Comparison of ENCODE assay signal across 35 cellular contexts in genomic region chr14:23131482-23131881, GRCh38. TPM values are rescaled to one million over a fixed set of nuclear protein-coding genes. Genes with fewer than 3 reads are reported as not detected.
"Had no signal": no experiment of that assay in that cellular context is flagged by ENCODE, and none has a peak within 500 bp of the region (broad histone marks: within the 10 kb centered on the region; RNA-seq: fewer than 3 reads in every experiment).

No MANE protein-coding gene starts in this region.

- H3K4me1 ChIP-seq: ascending aorta, right lobe of liver had no signal

- H3K27ac ChIP-seq: ascending aorta, coronary artery, heart left ventricle, right lobe of liver, tibial nerve had no signal

- ATAC-seq: effector memory CD8-positive, alpha-beta T cell; naive thymus-derived CD8-positive, alpha-beta T cell; WTC11 had no signal

- H3K36me3 Mint-ChIP-seq: brain, immature natural killer cell, memory B cell had no signal

- DNase-seq: activated CD4-positive, alpha-beta memory T cell treated with anti-CD3 and anti-CD28 coated beads, Interleukin-2, amount 10 ng/mL, durations not matched to agents 7 days and 5 days; activated CD4-positive, alpha-beta T cell treated with anti-CD3 and anti-CD28 coated beads for 1 hour; activated CD4-positive, alpha-beta T cell treated with anti-CD3 and anti-CD28 coated beads, Interleukin-2, amount 10 ng/mL, durations not matched to agents 7 days and 5 days; activated naive CD4-positive, alpha-beta T cell; activated T-cell treated with anti-CD3 and anti-CD28 coated beads, Interleukin-2, amount 50 U/mL, for 48 hours; effector memory CD8-positive, alpha-beta T cell; erythroblast; hypothalamus; immature natural killer cell; kidney; midbrain; naive thymus-derived CD8-positive, alpha-beta T cell; stimulated activated CD4-positive, alpha-beta T cell treated with anti-CD3 and anti-CD28 coated beads, Interleukin-12 subunit alpha, Interleukin-12 subunit beta, amount 100 ng/mL, for 4 hours; stimulated activated CD4-positive, alpha-beta T cell treated with anti-CD3 and anti-CD28 coated beads, Interleukin-4, amount 100 ng/mL, for 1 hour; T-helper 2 cell had no signal

- H3K27me3 ChIP-seq: ascending aorta, heart left ventricle, right lobe of liver, tibial nerve had no signal

- H3K27ac Mint-ChIP-seq: activated CD4-positive, alpha-beta memory T cell treated with anti-CD3 and anti-CD28 coated beads, Interleukin-2, amount 10 ng/mL, durations not matched to agents 7 days and 5 days; activated CD4-positive, alpha-beta T cell treated with anti-CD3 and anti-CD28 coated beads, Interleukin-2, amount 10 ng/mL, durations not matched to agents 7 days and 5 days; activated naive CD8-positive, alpha-beta T cell; brain; effector memory CD8-positive, alpha-beta T cell; immature natural killer cell; memory B cell; progenitor cell of endocrine pancreas; WTC11 had no signal

- H3K4me3 Mint-ChIP-seq: activated CD4-positive, alpha-beta memory T cell treated with anti-CD3 and anti-CD28 coated beads, Interleukin-2, amount 10 ng/mL, durations not matched to agents 7 days and 5 days; activated CD4-positive, alpha-beta T cell treated with anti-CD3 and anti-CD28 coated beads, Interleukin-2, amount 10 ng/mL, durations not matched to agents 7 days and 5 days; activated naive CD8-positive, alpha-beta T cell; brain; effector memory CD8-positive, alpha-beta T cell; immature natural killer cell; memory B cell; naive thymus-derived CD8-positive, alpha-beta T cell; WTC11 had no signal

- H3K27me3 Mint-ChIP-seq: activated naive CD8-positive, alpha-beta T cell; memory B cell; progenitor cell of endocrine pancreas had no signal

- H3K9me3 ChIP-seq: ascending aorta, heart left ventricle, right lobe of liver, tibial nerve had no signal

- H3K9me3 Mint-ChIP-seq: activated CD4-positive, alpha-beta T cell treated with anti-CD3 and anti-CD28 coated beads, Interleukin-2, amount 10 ng/mL, durations not matched to agents 7 days and 5 days; brain; effector memory CD8-positive, alpha-beta T cell; immature natural killer cell; memory B cell; naive thymus-derived CD8-positive, alpha-beta T cell; WTC11 had no signal

- H3K36me3 ChIP-seq: right lobe of liver had no signal

- H3K4me3 ChIP-seq: ascending aorta, coronary artery, heart left ventricle, right lobe of liver, tibial nerve had no signal

- H3K4me1 Mint-ChIP-seq: brain, immature natural killer cell, WTC11 had no signal

RNA-seq across cellular contexts. Expression of gene CEBPE, which starts 12.4 kb away (rescaled TPM):
- total RNA-seq: ascending aorta, cardiac septum, cerebellum, fibroblast of lung, fibroblast of villous mesenchyme, kidney, lower leg skin, osteocyte, progenitor cell of endocrine pancreas, renal cortical epithelial cell, temporal lobe, tibial nerve, ureter, WTC11 had no signal
- polyA plus RNA-seq: fibroblast of lung, heart left ventricle, immature natural killer cell had no signal

RNA-seq across cellular contexts. Expression of gene CIROP, which starts 26.7 kb away (rescaled TPM):
- total RNA-seq: activated CD4-positive, alpha-beta memory T cell treated with anti-CD3 and anti-CD28 coated beads, Interleukin-2, amount 10 ng/mL, durations not matched to agents 7 days and 5 days; activated CD4-positive, alpha-beta T cell treated with anti-CD3 and anti-CD28 coated beads, Interleukin-2, amount 10 ng/mL, durations not matched to agents 7 days and 5 days; ascending aorta; cardiac septum; cerebellum; fibroblast of villous mesenchyme; heart left ventricle; kidney; lower leg skin; naive thymus-derived CD8-positive, alpha-beta T cell; osteocyte; progenitor cell of endocrine pancreas; renal cortical epithelial cell; right lobe of liver; skeletal muscle tissue; temporal lobe; tibial nerve; ureter had no signal
- polyA plus RNA-seq: heart left ventricle; immature natural killer cell; naive thymus-derived CD8-positive, alpha-beta T cell had no signal
